Comparison of ENCODE assay signal across 1 cellular context in the genomic region with DNA sequence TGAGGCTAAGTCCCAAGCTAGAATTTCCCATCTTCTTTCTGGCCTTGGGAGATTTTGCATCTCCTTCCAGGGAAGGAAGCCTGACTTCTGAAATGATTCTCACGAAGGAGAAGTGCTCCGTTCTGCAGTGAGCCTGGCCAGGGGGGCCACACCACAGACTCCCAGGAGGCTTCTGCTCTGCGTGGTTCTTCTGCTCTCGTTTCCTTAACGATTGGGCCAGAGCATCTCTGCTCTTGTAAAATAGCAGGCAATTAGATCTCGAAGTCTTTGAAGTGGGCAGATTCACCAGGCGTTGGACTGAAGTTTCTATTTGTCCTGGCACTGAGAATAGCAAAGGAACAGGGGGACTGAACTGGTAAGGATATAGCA.
TF ChIP-seq lines count a peak whose summit lies in the region.

No MANE protein-coding gene starts in this region.

TF ChIP-seq in K562, 482 proteins besides CTCF, POLR2A, EP300 and RAD21 (continued from another document):
- TF ChIP-seq PREB (CRISPR knock-in tag; IDR thresholded peaks at IDR 0.05): no peak
- no peak for TF ChIP-seq LEF1 (IDR thresholded peaks at IDR 0.05)
- TF ChIP-seq, protein P1, sequence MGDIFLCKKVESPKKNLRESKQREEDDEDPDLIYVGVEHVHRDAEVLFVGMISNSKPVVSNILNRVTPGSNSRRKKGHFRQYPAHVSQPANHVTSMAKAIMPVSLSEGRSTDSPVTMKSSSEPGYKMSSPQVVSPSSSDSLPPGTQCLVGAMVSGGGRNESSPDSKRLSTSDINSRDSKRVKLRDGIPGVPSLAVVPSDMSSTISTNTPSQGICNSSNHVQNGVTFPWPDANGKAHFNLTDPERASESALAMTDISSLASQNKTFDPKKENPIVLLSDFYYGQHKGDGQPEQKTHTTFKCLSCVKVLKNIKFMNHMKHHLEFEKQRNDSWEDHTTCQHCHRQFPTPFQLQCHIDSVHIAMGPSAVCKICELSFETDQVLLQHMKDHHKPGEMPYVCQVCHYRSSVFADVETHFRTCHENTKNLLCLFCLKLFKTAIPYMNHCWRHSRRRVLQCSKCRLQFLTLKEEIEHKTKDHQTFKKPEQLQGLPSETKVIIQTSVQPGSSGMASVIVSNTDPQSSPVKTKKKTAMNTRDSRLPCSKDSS (IDR thresholded peaks at IDR 0.05; ENCODE audit: low read depth, partially characterized antibody): no peak
- TF ChIP-seq HEY1 (CRISPR knock-in tag; IDR thresholded peaks at IDR 0.05; ENCODE audit: borderline replicate concordance): no peak
